16 cellular contexts compared by ENCODE assay signal in genomic region chr11:47125083-47125482, GRCh38. TPM values are rescaled to one million over a fixed set of nuclear protein-coding genes. Genes with fewer than 3 reads are reported as not detected.
DNase-seq lines count a peak whose midpoint lies in the region; ATAC-seq, FAIRE-seq and TF ChIP-seq lines count a peak whose summit lies in the region.
"Had no signal": no experiment of that assay in that cellular context is flagged by ENCODE, and none has a peak within 500 bp of the region (broad histone marks: within the 10 kb centered on the region; RNA-seq: fewer than 3 reads in every experiment).

No MANE protein-coding gene starts in this region.

- H2AFZ ChIP-seq in OCI-LY1 (ENCODE audit: low read length) = no peak overlapping the region
- no peak overlapping the region for H2AFZ ChIP-seq in K562 (ENCODE audit: low read depth, low read length)
- H2AFZ ChIP-seq: GM23338 had no signal

- peak overlapping the region; percentile 70 for H3K27ac Mint-ChIP-seq in stimulated activated effector memory CD8-positive, alpha-beta T cell treated with anti-CD3 and anti-CD28 coated beads, Interleukin-12 subunit alpha, Interleukin-12 subunit beta, amount 100 ng/mL, for 72 hours
- H3K27ac Mint-ChIP-seq: CD4-positive, alpha-beta T cell; GM23338 had no signal

- CTCF ChIA-PET in HEK293 (lab: Yijun Ruan, JAX) = interaction anchor here (0.7 to 0.9 kb wide), 3 partner anchors 28 to 275 kb away, joined by 3 to 4 read pairs (median 3); no protein-coding TSS in a partner anchor
- CTCF ChIA-PET in K562 (lab: Yijun Ruan, JAX; ENCODE audit: low intra/inter-chr PET ratio) = no interaction called here

- H3K4me1 ChIP-seq in HEK293 (ENCODE audit: control insufficient read depth, insufficient read depth, low read length) (no peaks in the 10 kb centered on the region), OCI-LY1 (ENCODE audit: insufficient read depth, low read length, severe bottlenecking) (peaks cover 41% of the 10 kb centered on the region), K562 (replicated peaks in 1 of 2; ENCODE audit: control insufficient read depth in 2 of 2, insufficient read depth in 2 of 2, low read length in 2 of 2) (peaks cover 0 to 4% of the 10 kb centered on the region in 2 experiments; a peak in 2 of 5 replicates)

- no peak; the same call in 2 of the 3 replicates for ATAC-seq in K562
- no peak for ATAC-seq in stimulated activated effector memory CD8-positive, alpha-beta T cell treated with anti-CD3 and anti-CD28 coated beads, Interleukin-12 subunit alpha, Interleukin-12 subunit beta, amount 100 ng/mL, for 72 hours
- ATAC-seq: GM23338, HepG2 had no signal

- H3K9me3 Mint-ChIP-seq in stimulated activated effector memory CD8-positive, alpha-beta T cell treated with anti-CD3 and anti-CD28 coated beads, Interleukin-12 subunit alpha, Interleukin-12 subunit beta, amount 100 ng/mL, for 72 hours = no peaks in the 10 kb centered on the region
- H3K9me3 Mint-ChIP-seq: CD4-positive, alpha-beta T cell; GM23338 had no signal

- TF ChIP-seq RAD21 in K562 (CRISPR knock-in tag; conservative IDR thresholded peaks at IDR 0.05 in 1 of 2, IDR thresholded peaks at IDR 0.05 in 1 of 2) = no peak

- no peaks in the 10 kb centered on the region for H3K4me1 Mint-ChIP-seq in stimulated activated effector memory CD8-positive, alpha-beta T cell treated with anti-CD3 and anti-CD28 coated beads, Interleukin-12 subunit alpha, Interleukin-12 subunit beta, amount 100 ng/mL, for 72 hours

- H3K36me3 Mint-ChIP-seq in stimulated activated effector memory CD8-positive, alpha-beta T cell treated with anti-CD3 and anti-CD28 coated beads, Interleukin-12 subunit alpha, Interleukin-12 subunit beta, amount 100 ng/mL, for 72 hours = no peaks in the 10 kb centered on the region

- H3K27me3 ChIP-seq in OCI-LY1 (ENCODE audit: insufficient read depth, low read length) (no peaks in the 10 kb centered on the region), K562 (ENCODE audit: control insufficient read depth in 2 of 2, insufficient read depth in 2 of 2, low read length in 2 of 2) (no peaks in the 10 kb centered on the region)

- no peak overlapping the region for H3K4me3 Mint-ChIP-seq in stimulated activated effector memory CD8-positive, alpha-beta T cell treated with anti-CD3 and anti-CD28 coated beads, Interleukin-12 subunit alpha, Interleukin-12 subunit beta, amount 100 ng/mL, for 72 hours
- H3K4me3 Mint-ChIP-seq: CD4-positive, alpha-beta T cell; GM23338 had no signal

- no peaks in the 10 kb centered on the region for H3K9me2 ChIP-seq in OCI-LY1 (ENCODE audit: low read depth, low read length)

- H4K20me1 ChIP-seq in OCI-LY1 (ENCODE audit: insufficient read depth, low read length) = no peaks in the 10 kb centered on the region
- H4K20me1 ChIP-seq in K562 (replicated peaks; ENCODE audit: control insufficient read depth, insufficient read depth, low read length) = no peaks in the 10 kb centered on the region

- POLR2A ChIA-PET in HEK293 (lab: Yijun Ruan, JAX) = no interaction called here
- POLR2A ChIA-PET in K562 (lab: Yijun Ruan, JAX) = no interaction called here

- H3K4me2 ChIP-seq in OCI-LY1 (ENCODE audit: low read length) (peak overlapping the region; percentile 23; the same call in 1 of the 2 replicates), K562 (ENCODE audit: insufficient read depth, low read length) (no peak overlapping the region; the same call in 1 of the 2 replicates)
- H3K4me2 ChIP-seq: GM23338 had no signal

- no peaks in the 10 kb centered on the region for H3K36me3 ChIP-seq in HEK293 (ENCODE audit: control insufficient read depth in 2 of 2, insufficient read depth in 1 of 2, low read length in 2 of 2)
- no peaks in the 10 kb centered on the region for H3K36me3 ChIP-seq in OCI-LY1 (ENCODE audit: insufficient read depth, low read length)
- H3K36me3 ChIP-seq in K562 (ENCODE audit: control insufficient read depth, insufficient read depth, low read length) = no peaks in the 10 kb centered on the region

- no peak for TF ChIP-seq EP300 in K562 (IDR thresholded peaks at IDR 0.05; ENCODE audit: low read length)

- H3K9me1 ChIP-seq in K562 (ENCODE audit: control insufficient read depth, insufficient read depth, low read length) = no peaks in the 10 kb centered on the region

- intact Hi-C loops in K562 (cut with micrococcal nuclease) = no loop called here

- no peaks in the 10 kb centered on the region for H3F3A ChIP-seq in OCI-LY1 (ENCODE audit: insufficient read depth, low read length)

- no peak for TF ChIP-seq CTCF in HEK293 (tag by site-specific recombination; IDR thresholded peaks at IDR 0.05)
- no peak for TF ChIP-seq CTCF in OCI-LY1 (IDR thresholded peaks at IDR 0.05; ENCODE audit: low read length)
- no peak for TF ChIP-seq CTCF in K562 (IDR thresholded peaks at IDR 0.05 in 2 of 3, conservative IDR thresholded peaks at IDR 0.05 in 1 of 3; ENCODE audit: insufficient read depth in 2 of 3, low read depth in 1 of 3, low read length in 3 of 3)
- TF ChIP-seq CTCF in GM13976 (IDR thresholded peaks at IDR 0.05; ENCODE audit: borderline replicate concordance, control extremely low read depth, extremely low read depth, insufficient read depth, missing control alignments) = no peak

- H3K4me3 ChIP-seq in HEK293 (ENCODE audit: low read depth, low read length) (no peak overlapping the region), OCI-LY1 (ENCODE audit: low read depth, low read length, poor library complexity, severe bottlenecking) (no peak overlapping the region), K562 (no peak overlapping the region)
- H3K4me3 ChIP-seq: GM23338 had no signal

- TF ChIP-seq POLR2A in K562 (conservative IDR thresholded peaks at IDR 0.05) = no peak

- in situ Hi-C loops in K562 (cut with MboI) = no loop called here
- in situ Hi-C loops in GM13976 (cut with MboI; ENCODE audit: low sequenced_read_pairs, unreplicated experiment) = no loop called here

- H3K27ac ChIP-seq in HEK293 (ENCODE audit: extremely low read depth, low read depth, low read length) (no peak overlapping the region), OCI-LY1 (ENCODE audit: low read depth, low read length, poor library complexity, severe bottlenecking) (peak overlapping the region; percentile 65), K562 (ENCODE audit: extremely low read depth, low read depth, low read length) (no peak overlapping the region)

- no peaks in the 10 kb centered on the region for H3K9me3 ChIP-seq in HEK293 (ENCODE audit: control insufficient read depth, insufficient read depth, low read depth, low read length)
- H3K9me3 ChIP-seq in OCI-LY1 (ENCODE audit: low read length) = no peaks in the 10 kb centered on the region
- H3K9me3 ChIP-seq in K562 (replicated peaks; ENCODE audit: control insufficient read depth, insufficient read depth, low read depth, low read length) = no peaks in the 10 kb centered on the region

- FAIRE-seq in K562 (lab: Jason Lieb, UNC) = peak; percentile 29
- FAIRE-seq: GM18507, HepG2 had no signal

- H3K9ac ChIP-seq in OCI-LY1 (ENCODE audit: low read length) (peak overlapping the region; percentile 25; the same call in 1 of the 2 replicates), K562 (ENCODE audit: insufficient read depth in 1 of 2, low read depth in 2 of 2, low read length in 2 of 2) (no peak overlapping the region)

- 10% methylated on average over 6 of the region's 7 CpGs for WGBS in K562 (ENCODE audit: insufficient coverage, low coverage, missing lambda C conversion rate)

- BruUV-seq in K562 (replicated peaks; lab: Mats Ljungman, UMichigan) = no TSS peak

- H3K79me2 ChIP-seq in OCI-LY1 (ENCODE audit: insufficient read depth, low read length) (no peaks in the 10 kb centered on the region), K562 (ENCODE audit: control insufficient read depth, insufficient read depth, low read length) (no peaks in the 10 kb centered on the region)

- DNase-seq in K562 (ENCODE audit: extremely low read depth in 1 of 4, low spot score in 3 of 4) (peak in 1 of 4 experiments; percentile 21), GM13976 (ENCODE audit: low spot score) (no peak), anterior cingulate cortex (lab: John Stamatoyannopoulos, UW) (no peak), activated T-cell treated with anti-CD3 and anti-CD28 coated beads for 4 hours (no peak)
- no peak for DNase-seq in stimulated activated effector memory CD8-positive, alpha-beta T cell treated with anti-CD3 and anti-CD28 coated beads, Interleukin-12 subunit alpha, Interleukin-12 subunit beta, amount 100 ng/mL, for 72 hours (ENCODE audit: low spot score in 2 of 2)
- DNase-seq: ACHN; C1 segment of cervical spinal cord; Calu3; CD4-positive, alpha-beta T cell; DMS 273 treated with DMSO at 0.1 percent for 48 hours; H7 had no signal

TF ChIP-seq in HEK293, 187 proteins besides CTCF, POLR2A, EP300 and RAD21:
- TF ChIP-seq ZNF404 (tag by site-specific recombination; IDR thresholded peaks at IDR 0.05) (no peak), OSR2 (tag by site-specific recombination; IDR thresholded peaks at IDR 0.05) (0 out of 2 replicates have a peak, but pooled peaks have one; percentile 31), ZNF76 (tag by site-specific recombination; IDR thresholded peaks at IDR 0.05; ENCODE audit: borderline replicate concordance, low read depth) (no peak)

TF ChIP-seq in K562, 482 proteins besides CTCF, POLR2A, EP300 and RAD21 (continues in another document):
- TF ChIP-seq NR1H2 (CRISPR knock-in tag; IDR thresholded peaks at IDR 0.05) (no peak), MEIS2 (IDR thresholded peaks at IDR 0.05; ENCODE audit: partially characterized antibody) (peak; percentile 87)

RNA-seq across cellular contexts. Expression of gene ARFGAP2, which starts 51.6 kb away (rescaled TPM):
- total RNA-seq in K562 (2011; cell fraction: chromatin; rRNA removed; ENCODE audit: low replicate concordance) = 359 and 833 TPM in 2 replicates
- 445 and 463 TPM in 2 replicates for total RNA-seq in K562 (2011; cell fraction: nucleolus; rRNA removed)
- 399 and 402 TPM in 2 replicates for total RNA-seq in K562 (2011; cell fraction: nucleoplasm; rRNA removed)
- total RNA-seq in K562 (2014; rRNA removed) (97.6 and 107 TPM in 2 replicates), K562 (2014; rRNA removed; fragmentation: Illumina TruSeq; extraction: Trizol) (65.0 and 78.6 TPM in 2 replicates), K562 (2015; rRNA removed; fragmentation: Illumina TruSeq; extraction: Trizol) (78.4 and 83.2 TPM in 2 replicates), K562 (2021) (93.4 and 102 TPM in 2 replicates)
- polyA plus RNA-seq in K562 (2011; rRNA removed) (96.3 and 120 TPM in 2 replicates), K562 (2014; fragmentation: Illumina TruSeq; extraction: Trizol) (122 and 140 TPM in 2 replicates), K562 (2014; fragmentation: Nextera tagmentation; extraction: Ambion mirVana) (10 to 100 TPM; 29.1 to 42.1 TPM), K562 (2014; rRNA removed) (90.1 and 90.8 TPM in 2 replicates)
- polyA plus RNA-seq in K562 (2011; cell fraction: cytosol; rRNA removed) = 199 and 200 TPM in 2 replicates
- polyA plus RNA-seq in K562 (2011; cell fraction: nucleus; rRNA removed) = 212 and 227 TPM in 2 replicates
- 69.1 and 93.2 TPM in 2 replicates for polyA plus RNA-seq in K562 (2012)
- polyA minus RNA-seq in K562 (2011; rRNA and poly(A)+ RNA removed) = 112 and 121 TPM in 2 replicates
- 55.3 and 58.2 TPM in 2 replicates for polyA minus RNA-seq in K562 (2011; cell fraction: cytosol; rRNA and poly(A)+ RNA removed)
- polyA minus RNA-seq in K562 (2011; cell fraction: nucleus; rRNA and poly(A)+ RNA removed) = 104 and 166 TPM in 2 replicates
